In genomic region chr19:13784731-13785452, GRCh38 we compare ENCODE assay signal across 8 cellular contexts. TPM values are rescaled to one million over a fixed set of nuclear protein-coding genes. Genes with fewer than 3 reads are reported as not detected.
A peak's percentile ranks its signal among the peaks of the same experiment; 100 is the strongest.
DNase-seq lines count a peak whose midpoint lies in the region; ATAC-seq and TF ChIP-seq lines count a peak whose summit lies in the region.

No MANE protein-coding gene starts in this region.

- H3K36me3 ChIP-seq in IMR-90 (ENCODE audit: control insufficient read depth, insufficient read depth, low read length) (no peaks in the 10 kb centered on the region), adipocyte (ENCODE audit: control insufficient read depth, insufficient read depth, low read length, severe bottlenecking) (no peaks in the 10 kb centered on the region), skeletal muscle satellite cell (ENCODE audit: insufficient read depth, low read length) (no peaks in the 10 kb centered on the region)

- peak overlapping the region; percentile 96 for H4K5ac ChIP-seq in IMR-90 (ENCODE audit: low read depth, low read length)

- peak overlapping the region; percentile 78 for H3K18ac ChIP-seq in IMR-90 (ENCODE audit: low read depth, low read length)

- H3K27me3 ChIP-seq in IMR-90 (ENCODE audit: control insufficient read depth, insufficient read depth, low read length) (no peaks in the 10 kb centered on the region), adipocyte (replicated peaks; ENCODE audit: control insufficient read depth, insufficient read depth, low read length) (no peaks in the 10 kb centered on the region), skeletal muscle satellite cell (ENCODE audit: control insufficient read depth, insufficient read depth, low read length) (no peaks in the 10 kb centered on the region)

- H4K91ac ChIP-seq in IMR-90 (ENCODE audit: insufficient read depth, low read depth, low read length) = peak overlapping the region; percentile 76

- H3K4me2 ChIP-seq in IMR-90 (ENCODE audit: low read depth, low read length) (0 out of 2 replicates have a peak overlapping the region, but pooled peaks have one; percentile 21), skeletal muscle satellite cell (ENCODE audit: low read length) (peak overlapping the region; percentile 59)

- H3K4me3 ChIP-seq in IMR-90 (ENCODE audit: insufficient read depth, low read depth, low read length) (no peak overlapping the region), adipocyte (ENCODE audit: low read length) (no peak overlapping the region), skeletal muscle satellite cell (ENCODE audit: low read length) (peak overlapping the region; percentile 22)

- H3K4me1 ChIP-seq in IMR-90 (ENCODE audit: control insufficient read depth, insufficient read depth, low read length) (peaks cover 10% of the 10 kb centered on the region), adipocyte (ENCODE audit: control insufficient read depth, insufficient read depth, low read length) (peaks cover 38% of the 10 kb centered on the region), skeletal muscle satellite cell (ENCODE audit: control insufficient read depth, insufficient read depth, low read length) (peaks cover 36% of the 10 kb centered on the region)

- peak overlapping the region; percentile 88 for H2AFZ ChIP-seq in IMR-90 (replicated peaks; ENCODE audit: low read length, poor library complexity)

- intact Hi-C loops in IMR-90 (cut with micrococcal nuclease) (loop anchor here (1.0 kb wide), 1 partner anchor 77 kb away; no protein-coding TSS in a partner anchor), left ventricle myocardium superior (cut with micrococcal nuclease) (loop anchor here (10.0 kb wide), 1 partner anchor 80 kb away; no protein-coding TSS in a partner anchor)

- H3K9me3 ChIP-seq in IMR-90 (ENCODE audit: control insufficient read depth, insufficient read depth, low read length) = no peaks in the 10 kb centered on the region
- no peaks in the 10 kb centered on the region for H3K9me3 ChIP-seq in adipocyte (ENCODE audit: control insufficient read depth, low read length)
- H3K9me3 ChIP-seq in skeletal muscle satellite cell (replicated peaks; ENCODE audit: low read length) = no peaks in the 10 kb centered on the region

- dilution Hi-C loops in IMR-90 (cut with HindIII; ENCODE audit: low sequenced_read_pairs, unreplicated experiment) = no loop called here

- H3K4ac ChIP-seq in IMR-90 (ENCODE audit: low read depth, low read length) = peak overlapping the region; percentile 85

- peak; percentile 48 for ATAC-seq in IMR-90 (ENCODE audit: low read depth)
- ATAC-seq in left ventricle myocardium superior = peak; percentile 66
- no peak for ATAC-seq in GM19324 (IDR thresholded peaks at IDR 0.05; ENCODE audit: low FRiP score, unreplicated experiment)

- TF ChIP-seq CTCF in IMR-90 (conservative IDR thresholded peaks at IDR 0.05; ENCODE audit: low read depth, low read length) = peak; percentile 70

- WGBS in IMR-90 (ENCODE audit: extremely low coverage in 2 of 2, insufficient read length in 1 of 2), 2 experiments = 20% methylated on average over 9 of the region's 17 CpGs; no CpG with 5 or more reads in 1 of the 2 experiments

- H3K79me1 ChIP-seq in IMR-90 (ENCODE audit: low read depth in 1 of 2, low read length in 2 of 2) = peaks cover 3 to 17% of the 10 kb centered on the region in 2 experiments; a peak in 2 of 4 replicates

- H3K27ac Mint-ChIP-seq in T-helper 1 cell treated with Interleukin-12 subunit alpha and Interleukin-12 subunit beta and Interleukin-4 antibody, amounts not matched to agents 30 μg/mL and 1 μg/mL, for 36 hours = peak overlapping the region; percentile 63

- H3K36me3 Mint-ChIP-seq in T-helper 1 cell treated with Interleukin-12 subunit alpha and Interleukin-12 subunit beta and Interleukin-4 antibody, amounts not matched to agents 30 μg/mL and 1 μg/mL, for 36 hours (ENCODE audit: low read depth) = no peaks in the 10 kb centered on the region

- no peaks in the 10 kb centered on the region for H3K9me3 Mint-ChIP-seq in T-helper 1 cell treated with Interleukin-12 subunit alpha and Interleukin-12 subunit beta and Interleukin-4 antibody, amounts not matched to agents 30 μg/mL and 1 μg/mL, for 36 hours

- H4K8ac ChIP-seq in IMR-90 (ENCODE audit: low read depth in 2 of 2, low read length in 2 of 2) = peak overlapping the region; percentile 3 to 85; a peak in 2 of 4 replicates

- peaks cover 17% of the 10 kb centered on the region for H3K4me1 Mint-ChIP-seq in T-helper 1 cell treated with Interleukin-12 subunit alpha and Interleukin-12 subunit beta and Interleukin-4 antibody, amounts not matched to agents 30 μg/mL and 1 μg/mL, for 36 hours (ENCODE audit: low read depth)

- TF ChIP-seq RAD21 in IMR-90 (IDR thresholded peaks at IDR 0.05; ENCODE audit: low read length) = peak; percentile 77

- peak overlapping the region; percentile 84 for H2BK120ac ChIP-seq in IMR-90 (ENCODE audit: low read depth, low read length)

- peak overlapping the region; percentile 67 for H3K14ac ChIP-seq in IMR-90 (replicated peaks; ENCODE audit: low read depth, low read length)

- peak overlapping the region; percentile 55 for H2BK5ac ChIP-seq in IMR-90 (ENCODE audit: low read depth, low read length, poor library complexity, severe bottlenecking)

- H2AK9ac ChIP-seq in IMR-90 (replicated peaks; ENCODE audit: low read depth, low read length, poor library complexity) = peak overlapping the region; percentile 91

- peak overlapping the region; percentile 54 for H2AK5ac ChIP-seq in IMR-90 (ENCODE audit: low read depth, low read length)

- no TSS peak for BruUV-seq in IMR-90 (replicated peaks; lab: Mats Ljungman, UMichigan)

- CTCF ChIA-PET in IMR-90 (lab: Yijun Ruan, JAX) = interaction anchor here (0.6 to 2.9 kb wide), 7 partner anchors 12 to 296 kb away, joined by 3 to 10 read pairs (median 3); no protein-coding TSS in a partner anchor

- peak overlapping the region; percentile 17; the same call in 1 of the 3 replicates for H2BK15ac ChIP-seq in IMR-90 (ENCODE audit: low read depth, low read length)

- H3K56ac ChIP-seq in IMR-90 (ENCODE audit: extremely low read depth, insufficient read depth, low read length) = no peak overlapping the region

- H4K20me1 ChIP-seq in IMR-90 (ENCODE audit: insufficient read depth, low read length) = no peaks in the 10 kb centered on the region

- peak overlapping the region; percentile 33 for H3K27ac ChIP-seq in IMR-90 (ENCODE audit: insufficient read depth, low read length)

- no peak overlapping the region; the same call in 1 of the 2 replicates for H3K23ac ChIP-seq in IMR-90 (ENCODE audit: low read depth, low read length)

- POLR2A ChIA-PET in IMR-90 (lab: Charles Lee; ENCODE audit: unreplicated experiment) = interaction anchor here (0.6 kb wide), 1 partner anchor 47 kb away, joined by 3 read pairs; no protein-coding TSS in a partner anchor

- DNase-seq in CD1c-positive myeloid dendritic cell (ENCODE audit: extremely low spot score) = peak; percentile 70
- DNase-seq in IMR-90 = peak; percentile 58
- peak; percentile 93 for DNase-seq in adipocyte (ENCODE audit: low read depth)
- DNase-seq in left ventricle myocardium superior = peak; percentile 82
- no peak for DNase-seq in SW 1271 (lab: John Stamatoyannopoulos, UW)

- H3K27me3 Mint-ChIP-seq in T-helper 1 cell treated with Interleukin-12 subunit alpha and Interleukin-12 subunit beta and Interleukin-4 antibody, amounts not matched to agents 30 μg/mL and 1 μg/mL, for 36 hours (ENCODE audit: low read depth) = no peaks in the 10 kb centered on the region

- no peak for TF ChIP-seq POLR2A in IMR-90 (IDR thresholded peaks at IDR 0.05; ENCODE audit: low read depth, low read length)

- H3K9ac ChIP-seq in IMR-90 (ENCODE audit: low read depth, low read length) (peak overlapping the region; percentile 22), adipocyte (ENCODE audit: low read length) (peak overlapping the region; percentile 30), skeletal muscle satellite cell (ENCODE audit: low read depth, low read length) (peak overlapping the region; percentile 53)

- no peaks in the 10 kb centered on the region for H3K9me1 ChIP-seq in IMR-90 (ENCODE audit: insufficient read depth, low read length)

- peak overlapping the region; percentile 73; the same call in 1 of the 2 replicates for H2BK20ac ChIP-seq in IMR-90 (ENCODE audit: low read depth, low read length)

- H3K4me3 Mint-ChIP-seq in T-helper 1 cell treated with Interleukin-12 subunit alpha and Interleukin-12 subunit beta and Interleukin-4 antibody, amounts not matched to agents 30 μg/mL and 1 μg/mL, for 36 hours = peak overlapping the region; percentile 31

- in situ Hi-C loops in IMR-90 (cut with MboI; ENCODE audit: low sequenced_read_pairs) = loop anchor here (5.0 kb wide), 1 partner anchor 77 kb away; no protein-coding TSS in a partner anchor

TF ChIP-seq in IMR-90, 13 proteins besides CTCF, POLR2A, EP300 and RAD21:
- TF ChIP-seq MAZ (IDR thresholded peaks at IDR 0.05; ENCODE audit: borderline replicate concordance, low read depth, low read length) = no peak
- peak; percentile 77 for TF ChIP-seq SMC3 (IDR thresholded peaks at IDR 0.05; ENCODE audit: low read depth, low read length)

RNA-seq across cellular contexts. Expression of gene ZSWIM4, which starts 10.4 kb away (rescaled TPM):
- total RNA-seq in IMR-90 (2012; rRNA removed) (1.9 and 2.2 TPM in 2 replicates), left ventricle myocardium superior (2.3 TPM)
- polyA plus RNA-seq in IMR-90 (2012; rRNA removed) = 6.2 and 7.6 TPM in 2 replicates
- polyA plus RNA-seq in IMR-90 (2012; cell fraction: cytosol; rRNA removed) = 4.7 and 10.4 TPM in 2 replicates
- polyA plus RNA-seq in IMR-90 (2012; cell fraction: nucleus; rRNA removed; ENCODE audit: low replicate concordance) = 13.1 and 27.5 TPM in 2 replicates
- 2.8 and 3.5 TPM in 2 replicates for total RNA-seq in skeletal muscle satellite cell (2012; rRNA removed)

RNA-seq across cellular contexts. Expression of gene C19orf53, which starts 10.6 kb away (rescaled TPM):
- total RNA-seq in IMR-90 (2012; rRNA removed) (61.3 and 68.3 TPM in 2 replicates), left ventricle myocardium superior (91.1 TPM)
- polyA plus RNA-seq in IMR-90 (2012; rRNA removed) = 290 and 349 TPM in 2 replicates
- 572 and 791 TPM in 2 replicates for polyA plus RNA-seq in IMR-90 (2012; cell fraction: cytosol; rRNA removed)
- polyA plus RNA-seq in IMR-90 (2012; cell fraction: nucleus; rRNA removed; ENCODE audit: low replicate concordance) = 129 and 215 TPM in 2 replicates
- total RNA-seq in skeletal muscle satellite cell (2012; rRNA removed) = 72.1 and 110 TPM in 2 replicates

RNA-seq across cellular contexts. Expression of gene MRI1, which starts 20.6 kb away (rescaled TPM):
- total RNA-seq in IMR-90 (2012; rRNA removed) (26.7 and 28.9 TPM in 2 replicates), left ventricle myocardium superior (13.7 TPM)
- polyA plus RNA-seq in IMR-90 (2012; rRNA removed) = 37.6 and 45.5 TPM in 2 replicates
- polyA plus RNA-seq in IMR-90 (2012; cell fraction: cytosol; rRNA removed) = 29.4 and 32.6 TPM in 2 replicates
- 200 and 405 TPM in 2 replicates for polyA plus RNA-seq in IMR-90 (2012; cell fraction: nucleus; rRNA removed; ENCODE audit: low replicate concordance)
- 49.4 and 50.5 TPM in 2 replicates for total RNA-seq in skeletal muscle satellite cell (2012; rRNA removed)

Comparison
In these comparisons a context has a peak if more than half of its experiments do, and no peak if none do; other contexts are left out.
1. DNase-seq: peak in CD1c-positive myeloid dendritic cell (single experiment), IMR-90 (single experiment), adipocyte (single experiment) and left ventricle myocardium superior (single experiment); none in SW 1271 (0 of 2).
2. Peak in every context shown above with its lines, with median percentiles within 50 percentile points of each other: H3K9ac ChIP-seq.